Comparison of ENCODE assay signal across 8 cellular contexts in genomic region chr3:177589921-177590336, GRCh38.
A peak's percentile ranks its signal among the peaks of the same experiment; 100 is the strongest.
DNase-seq lines count a peak whose midpoint lies in the region; ATAC-seq, FAIRE-seq and TF ChIP-seq lines count a peak whose summit lies in the region.

No MANE protein-coding gene starts in this region.

- no peak for TF ChIP-seq CTCF in astrocyte (IDR thresholded peaks at IDR 0.05; ENCODE audit: insufficient read depth, low read depth, low read length)
- TF ChIP-seq CTCF in nephron progenitor cell (IDR thresholded peaks at IDR 0.05): no peak

- H3K4me1 ChIP-seq in astrocyte (ENCODE audit: insufficient read depth, low read length): peaks cover 31% of the 10 kb centered on the region
- H3K4me1 ChIP-seq in CD4-positive, alpha-beta memory T cell (ENCODE audit: insufficient read depth, low read length): peaks cover 30% of the 10 kb centered on the region

- peak; percentile 91 for DNase-seq in HCEC 1CT
- peak; percentile 65 for DNase-seq in MV-4-11 (lab: John Stamatoyannopoulos, UW)
- DNase-seq in astrocyte (ENCODE audit: low read depth): peak; percentile 100
- peak; percentile 20 for DNase-seq in nephron progenitor cell
- DNase-seq in G401 (ENCODE audit: low spot score): no peak
- DNase-seq in CD4-positive, alpha-beta memory T cell: no peak
- DNase-seq in RPMI8226: no peak

- intact Hi-C loops in CD4-positive, alpha-beta memory T cell (cut with micrococcal nuclease): loop anchor here (10.0 kb wide), 1 partner anchor 415 kb away; no protein-coding TSS in a partner anchor

- no peaks in the 10 kb centered on the region for H3K27me3 Mint-ChIP-seq in astrocyte (ENCODE audit: low read depth, unreplicated experiment)
- peaks cover 10% of the 10 kb centered on the region for H3K27me3 Mint-ChIP-seq in nephron progenitor cell (ENCODE audit: low read depth, poor library complexity)
- H3K27me3 Mint-ChIP-seq in CD4-positive, alpha-beta memory T cell: no peaks in the 10 kb centered on the region

- H3K4me2 ChIP-seq in astrocyte (ENCODE audit: low read length): peak overlapping the region; percentile 61

- in situ Hi-C loops in G401 (cut with HindIII; ENCODE audit: low sequenced_read_pairs): no loop called here

- peak overlapping the region; percentile 36 for H3K27ac ChIP-seq in astrocyte (ENCODE audit: low read depth, low read length)
- H3K27ac ChIP-seq in CD4-positive, alpha-beta memory T cell (ENCODE audit: low read depth, low read length): no peak overlapping the region

- peak; percentile 45 for FAIRE-seq in astrocyte (lab: Jason Lieb, UNC)

- H3K27me3 ChIP-seq in astrocyte (ENCODE audit: insufficient read depth, low read length): no peaks in the 10 kb centered on the region
- no peaks in the 10 kb centered on the region for H3K27me3 ChIP-seq in CD4-positive, alpha-beta memory T cell (ENCODE audit: insufficient read depth, low read length)

- no peak overlapping the region for H2AFZ ChIP-seq in astrocyte (ENCODE audit: low read depth, low read length)

- H3K79me2 ChIP-seq in astrocyte (ENCODE audit: insufficient read depth, low read length): no peaks in the 10 kb centered on the region

- peak; percentile 81 for ATAC-seq in GM18511 (IDR thresholded peaks at IDR 0.05; ENCODE audit: unreplicated experiment)

- H3K36me3 ChIP-seq in astrocyte (ENCODE audit: insufficient read depth, low read length): no peaks in the 10 kb centered on the region
- no peaks in the 10 kb centered on the region for H3K36me3 ChIP-seq in CD4-positive, alpha-beta memory T cell (ENCODE audit: insufficient read depth, low read length)

- H3K4me1 Mint-ChIP-seq in astrocyte (ENCODE audit: low read depth, unreplicated experiment): peaks cover 16% of the 10 kb centered on the region
- peaks cover 49% of the 10 kb centered on the region for H3K4me1 Mint-ChIP-seq in nephron progenitor cell
- peaks cover 17 to 41% (median 28%) of the 10 kb centered on the region in 4 donors for H3K4me1 Mint-ChIP-seq in CD4-positive, alpha-beta memory T cell

- peak overlapping the region; percentile 84 for H3K27ac Mint-ChIP-seq in astrocyte (ENCODE audit: unreplicated experiment)
- peak overlapping the region; percentile 82 for H3K27ac Mint-ChIP-seq in nephron progenitor cell
- H3K27ac Mint-ChIP-seq in CD4-positive, alpha-beta memory T cell: no peak overlapping the region

- no peaks in the 10 kb centered on the region for H3K36me3 Mint-ChIP-seq in astrocyte (ENCODE audit: low read depth, unreplicated experiment)
- peaks cover 17% of the 10 kb centered on the region for H3K36me3 Mint-ChIP-seq in nephron progenitor cell (ENCODE audit: low read depth)
- H3K36me3 Mint-ChIP-seq in CD4-positive, alpha-beta memory T cell: no peaks in the 10 kb centered on the region

- no peaks in the 10 kb centered on the region for H3K9me3 ChIP-seq in astrocyte (ENCODE audit: insufficient read depth, low read depth, low read length)
- no peaks in the 10 kb centered on the region for H3K9me3 ChIP-seq in CD4-positive, alpha-beta memory T cell (ENCODE audit: control insufficient read depth in 1 of 2, low read length in 2 of 2)

- no peak overlapping the region for H3K4me3 ChIP-seq in astrocyte (ENCODE audit: insufficient read depth, low read depth, low read length)
- no peak overlapping the region for H3K4me3 ChIP-seq in CD4-positive, alpha-beta memory T cell (ENCODE audit: low read length in 2 of 2)

- H4K20me1 ChIP-seq in astrocyte (ENCODE audit: insufficient read depth, low read length): no peaks in the 10 kb centered on the region

- no peak overlapping the region for H3K9ac ChIP-seq in astrocyte (ENCODE audit: low read length)

- POLR2A ChIA-PET in CD4-positive, alpha-beta memory T cell (lab: Charles Lee; ENCODE audit: partially characterized antibody): interaction anchor here (0.6 to 1.9 kb wide), 5 partner anchors 39 to 230 kb away, joined by 3 to 5 read pairs (median 3); no protein-coding TSS in a partner anchor

- H3K9me3 Mint-ChIP-seq in astrocyte (ENCODE audit: unreplicated experiment): peaks cover 4% of the 10 kb centered on the region
- H3K9me3 Mint-ChIP-seq in nephron progenitor cell: peaks cover 29% of the 10 kb centered on the region
- H3K9me3 Mint-ChIP-seq in CD4-positive, alpha-beta memory T cell: peaks cover 0 to 1% (median 0%) of the 10 kb centered on the region in 8 donors

- CTCF ChIA-PET in CD4-positive, alpha-beta memory T cell (lab: Charles Lee; ENCODE audit: partially characterized antibody): interaction anchor here (0.6 to 1.3 kb wide), 3 partner anchors 10 to 499 kb away, joined by 3 to 5 read pairs (median 4); no protein-coding TSS in a partner anchor

- no peak overlapping the region for H3K4me3 Mint-ChIP-seq in astrocyte (ENCODE audit: unreplicated experiment)
- no peak overlapping the region for H3K4me3 Mint-ChIP-seq in nephron progenitor cell
- H3K4me3 Mint-ChIP-seq in CD4-positive, alpha-beta memory T cell: no peak overlapping the region

Comparison
In these comparisons a context has a peak if more than half of its experiments do, and no peak if none do; other contexts are left out.
1. DNase-seq: peak in HCEC 1CT (single experiment), MV-4-11 (single experiment), astrocyte (single experiment) and nephron progenitor cell (single experiment); none in G401 (single experiment), CD4-positive, alpha-beta memory T cell (0 of 5) and RPMI8226 (single experiment).
2. H3K27ac Mint-ChIP-seq: peak in astrocyte (single experiment) and nephron progenitor cell (single experiment); none in CD4-positive, alpha-beta memory T cell (0 of 7).